In genomic region chr5:172453986-172454354, GRCh38 we compare ENCODE assay signal across 8 cellular contexts. TPM values are rescaled to one million over a fixed set of nuclear protein-coding genes. Genes with fewer than 3 reads are reported as not detected.
DNase-seq lines count a peak whose midpoint lies in the region; ATAC-seq and TF ChIP-seq lines count a peak whose summit lies in the region.

No MANE protein-coding gene starts in this region.

- DNase-seq in Caki2 (ENCODE audit: low read depth) (peak; percentile 54), HuH-7.5 (ENCODE audit: low spot score) (peak; percentile 52), astrocyte of the hippocampus (ENCODE audit: low read depth, low spot score) (peak; percentile 78), iPS-NIHi11 (ENCODE audit: low spot score) (peak; percentile 59), smooth muscle cell (lab: John Stamatoyannopoulos, UW; ENCODE audit: unreplicated experiment) (no peak), NAMALWA (ENCODE audit: low spot score) (no peak), omental fat pad (ENCODE audit: low spot score) (no peak), NCI-H446 treated with DMSO at 0.1 percent for 48 hours (lab: John Stamatoyannopoulos, UW) (no peak)

- H3K4me1 ChIP-seq in smooth muscle cell (ENCODE audit: low read depth) = peaks cover 16% of the 10 kb centered on the region

- H3K27me3 ChIP-seq in smooth muscle cell (ENCODE audit: low read depth) = no peaks in the 10 kb centered on the region

- H3K36me3 ChIP-seq in smooth muscle cell (ENCODE audit: low read depth) = no peaks in the 10 kb centered on the region

- peak overlapping the region; percentile 100 for H3K4me2 ChIP-seq in smooth muscle cell

- H3F3A ChIP-seq in smooth muscle cell (ENCODE audit: low read depth) = peaks cover 30% of the 10 kb centered on the region

- peak overlapping the region; percentile 68 for H2AFZ ChIP-seq in smooth muscle cell (ENCODE audit: low read depth)

- peak overlapping the region; percentile 76 for H3K9ac ChIP-seq in smooth muscle cell (ENCODE audit: low read depth)

- H3K9me3 ChIP-seq in smooth muscle cell (replicated peaks; ENCODE audit: low read depth) = no peaks in the 10 kb centered on the region

- H4K20me1 ChIP-seq in smooth muscle cell (ENCODE audit: low read depth) = peaks cover 33% of the 10 kb centered on the region

- peak overlapping the region; percentile 98 for H3K4me3 ChIP-seq in smooth muscle cell

- in situ Hi-C loops in Caki2 (cut with HindIII; ENCODE audit: low pct_unique_long_range_greater_than_20kb, low sequenced_read_pairs) = no loop called here

- WGBS in smooth muscle cell (ENCODE audit: low lambda C conversion rate) = 0% methylated on average over 17 of the region's 34 CpGs

- H3K27ac ChIP-seq in smooth muscle cell (ENCODE audit: low read depth) = peak overlapping the region; percentile 75

- TF ChIP-seq CTCF in smooth muscle cell (IDR thresholded peaks at IDR 0.05; ENCODE audit: borderline replicate concordance, insufficient read depth, poor library complexity, severe bottlenecking) = no peak
- no peak for TF ChIP-seq CTCF in omental fat pad (IDR thresholded peaks at IDR 0.05)

- H3K79me2 ChIP-seq in smooth muscle cell (ENCODE audit: low read depth) = peaks cover 34% of the 10 kb centered on the region

- ATAC-seq in omental fat pad (ENCODE audit: low FRiP score) = no peak

RNA-seq across cellular contexts. Expression of gene SH3PXD2B, which starts 0.4 kb away (rescaled TPM):
- 14.2 and 25.2 TPM in 2 replicates for total RNA-seq in Caki2 (2014; rRNA removed; shearing (Covaris generic); ENCODE audit: low replicate concordance)
- total RNA-seq in smooth muscle cell (36.5 and 36.7 TPM in 2 replicates), omental fat pad (10 to 100 TPM; 29.3 to 47.1 (median 44.3) TPM)
- 39.4 and 43.7 TPM in 2 replicates for polyA plus RNA-seq in smooth muscle cell

Comparison
In these comparisons a context has a peak if more than half of its experiments do, and no peak if none do; other contexts are left out.
1. DNase-seq: peak in Caki2 (single experiment), HuH-7.5 (single experiment), astrocyte of the hippocampus (single experiment) and iPS-NIHi11 (single experiment); none in smooth muscle cell (single experiment), NAMALWA (single experiment), omental fat pad (single experiment) and NCI-H446 treated with DMSO at 0.1 percent for 48 hours (single experiment).